ENCODE assay signal across 17 cellular contexts in genomic region chr4:184955116-184955515, GRCh38.
DNase-seq lines count a peak whose midpoint lies in the region; ATAC-seq and TF ChIP-seq lines count a peak whose summit lies in the region.
"Had no signal": no experiment of that assay in that cellular context is flagged by ENCODE, and none has a peak within 500 bp of the region (broad histone marks: within the 10 kb centered on the region; RNA-seq: fewer than 3 reads in every experiment).

No MANE protein-coding gene starts in this region.

- H3K4me3 ChIP-seq in BLaER1 (peak overlapping the region; percentile 55), colonic mucosa (no peak overlapping the region)
- H3K4me3 ChIP-seq: HAP-1 had no signal

- H3K27me3 Mint-ChIP-seq in osteocyte (ENCODE audit: unreplicated experiment), result no peaks in the 10 kb centered on the region

- peak overlapping the region; percentile 90 for H3K4me2 ChIP-seq in BLaER1

- H3K4me1 Mint-ChIP-seq in osteocyte (ENCODE audit: unreplicated experiment), result peaks cover 4% of the 10 kb centered on the region
- H3K4me1 Mint-ChIP-seq: B cell had no signal

- intact Hi-C loops in colonic mucosa (cut with DNase I), result no loop called here

- H3K36me3 Mint-ChIP-seq in osteocyte (ENCODE audit: unreplicated experiment), result no peaks in the 10 kb centered on the region
- H3K36me3 Mint-ChIP-seq: CD4-positive, alpha-beta memory T cell had no signal

- H3K4me1 ChIP-seq in BLaER1, result peaks cover 80% of the 10 kb centered on the region
- H3K4me1 ChIP-seq in colonic mucosa, result no peaks in the 10 kb centered on the region
- H3K4me1 ChIP-seq: HAP-1 had no signal

- ATAC-seq in HG03521 (IDR thresholded peaks at IDR 0.05; ENCODE audit: unreplicated experiment), result no peak

- H3K9ac ChIP-seq in BLaER1, result peak overlapping the region; percentile 74
- H3K9ac ChIP-seq in colonic mucosa (ENCODE audit: low read depth in 2 of 2, low read length in 2 of 2), result no peak overlapping the region

- H4K20me1 ChIP-seq in BLaER1, result no peaks in the 10 kb centered on the region

- H3K27ac Mint-ChIP-seq in osteocyte (ENCODE audit: unreplicated experiment), result no peak overlapping the region
- H3K27ac Mint-ChIP-seq: B cell; CD4-positive, alpha-beta memory T cell; HFFc6 had no signal

- H3K4me3 Mint-ChIP-seq in osteocyte (ENCODE audit: unreplicated experiment), result no peak overlapping the region
- H3K4me3 Mint-ChIP-seq: B cell; CD4-positive, alpha-beta memory T cell; HFFc6 had no signal

- peak overlapping the region; percentile 83 for H3K27ac ChIP-seq in BLaER1
- no peak overlapping the region for H3K27ac ChIP-seq in colonic mucosa
- H3K27ac ChIP-seq: 22Rv1 had no signal

- no peaks in the 10 kb centered on the region for H3K9me3 Mint-ChIP-seq in osteocyte (ENCODE audit: unreplicated experiment)
- H3K9me3 Mint-ChIP-seq: CD4-positive, alpha-beta memory T cell; HFFc6 had no signal

- TF ChIP-seq CTCF in colonic mucosa (IDR thresholded peaks at IDR 0.05) (no peak), osteocyte (IDR thresholded peaks at IDR 0.05) (no peak)

- no peaks in the 10 kb centered on the region for H3K36me3 ChIP-seq in BLaER1
- H3K36me3 ChIP-seq in colonic mucosa, result no peaks in the 10 kb centered on the region
- H3K36me3 ChIP-seq: HAP-1 had no signal

- DNase-seq in colonic mucosa, result peak; percentile 11
- DNase-seq in osteocyte (ENCODE audit: extremely low spot score, unreplicated experiment), result peak; percentile 59
- no peak for DNase-seq in stimulated activated CD4-positive, alpha-beta T cell treated with anti-CD3 and anti-CD28 coated beads, Interleukin-4, amount 100 ng/mL, for 24 hours
- DNase-seq in iPS-NIHi7 (ENCODE audit: extremely low spot score), result no peak
- DNase-seq: C1 segment of cervical spinal cord; Calu3; CD4-positive, alpha-beta memory T cell; COR-L47; DMS153; DND-41; GOT3; HFFc6 had no signal

- H3K27me3 ChIP-seq in BLaER1 (no peaks in the 10 kb centered on the region), colonic mucosa (no peaks in the 10 kb centered on the region)

- H3K9me3 ChIP-seq in BLaER1 (no peaks in the 10 kb centered on the region; the same call in 1 of the 2 replicates), colonic mucosa (no peaks in the 10 kb centered on the region)
- H3K9me3 ChIP-seq: HAP-1 had no signal

Comparison
In these comparisons a context has a peak if more than half of its experiments do, and no peak if none do; other contexts are left out.
1. DNase-seq: peak in colonic mucosa (single experiment) and osteocyte (single experiment); none in stimulated activated CD4-positive, alpha-beta T cell treated with anti-CD3 and anti-CD28 coated beads, Interleukin-4, amount 100 ng/mL, for 24 hours (single experiment) and iPS-NIHi7 (single experiment).